Comparison of ENCODE assay signal across 1 cellular context in genomic region chr12:14264777-14265176, GRCh38.
TF ChIP-seq lines count a peak whose summit lies in the region.

No MANE protein-coding gene starts in this region.

TF ChIP-seq in IMR-90, 13 proteins besides CTCF, POLR2A, EP300 and RAD21 (continued from another document):
- TF ChIP-seq USF2 (IDR thresholded peaks at IDR 0.05; ENCODE audit: low read depth, low read length): no peak
